ENCODE assay signal across 18 cellular contexts in genomic region chr16:47611042-47611441, GRCh38.
DNase-seq lines count a peak whose midpoint lies in the region; ATAC-seq and TF ChIP-seq lines count a peak whose summit lies in the region.
"Had no signal": no experiment of that assay in that cellular context is flagged by ENCODE, and none has a peak within 500 bp of the region (broad histone marks: within the 10 kb centered on the region; RNA-seq: fewer than 3 reads in every experiment).

No MANE protein-coding gene starts in this region.

- intact Hi-C loops in natural killer cell (cut with micrococcal nuclease), result no loop called here

- H3K4me1 Mint-ChIP-seq in natural killer cell, result peaks cover 35 to 42% of the 10 kb centered on the region in 2 donors
- peaks cover 13 to 38% of the 10 kb centered on the region in 2 donors for H3K4me1 Mint-ChIP-seq in natural killer cell treated with Interleukin-12 subunit alpha and Interleukin-12 subunit beta and Interleukin-15 and Interleukin-18, amount 100 ng/mL, for 72 hours (ENCODE audit: low read depth in 2 of 2)
- H3K4me1 Mint-ChIP-seq in central memory CD8-positive, alpha-beta T cell, result peaks cover 18% of the 10 kb centered on the region

- H3K36me3 ChIP-seq in neutrophil, result no peaks in the 10 kb centered on the region
- H3K36me3 ChIP-seq in upper lobe of left lung, result peaks cover 0 to 15% (median 8%) of the 10 kb centered on the region in 4 donors
- H3K36me3 ChIP-seq: BE2C had no signal

- no peaks in the 10 kb centered on the region for H3K9me3 Mint-ChIP-seq in natural killer cell
- peaks cover 3% of the 10 kb centered on the region for H3K9me3 Mint-ChIP-seq in natural killer cell treated with Interleukin-12 subunit alpha and Interleukin-12 subunit beta and Interleukin-15 and Interleukin-18, amount 100 ng/mL, for 72 hours
- H3K9me3 Mint-ChIP-seq in central memory CD8-positive, alpha-beta T cell, result no peaks in the 10 kb centered on the region
- H3K9me3 Mint-ChIP-seq: HFFc6 had no signal

- no peak for DNase-seq in natural killer cell
- DNase-seq in natural killer cell treated with Interleukin-12 subunit alpha and Interleukin-12 subunit beta and Interleukin-15 and Interleukin-18, amount 100 ng/mL, for 72 hours (ENCODE audit: low spot score), result no peak
- DNase-seq in central memory CD8-positive, alpha-beta T cell (ENCODE audit: low spot score in 2 of 2), result no peak
- no peak for DNase-seq in upper lobe of left lung
- DNase-seq in NK-92 (lab: John Stamatoyannopoulos, UW; ENCODE audit: unreplicated experiment), result no peak
- no peak for DNase-seq in HT-29 (ENCODE audit: low spot score)
- DNase-seq: BE2C; CD8-positive, alpha-beta T cell; COR-L47; DMS153; DND-41; GDM1; HFFc6 had no signal

- H3K27me3 ChIP-seq in neutrophil (no peaks in the 10 kb centered on the region), upper lobe of left lung (no peaks in the 10 kb centered on the region)
- H3K27me3 ChIP-seq: BE2C had no signal

- no peak for TF ChIP-seq EP300 in upper lobe of left lung (IDR thresholded peaks at IDR 0.05)

- no peak for TF ChIP-seq POLR2A in upper lobe of left lung (IDR thresholded peaks at IDR 0.05)

- 76 to 97% methylated on average over 2 of the region's 2 CpGs for WGBS in upper lobe of left lung, 2 donors

- peaks cover 11% of the 10 kb centered on the region for H3K36me3 Mint-ChIP-seq in natural killer cell
- H3K36me3 Mint-ChIP-seq in natural killer cell treated with Interleukin-12 subunit alpha and Interleukin-12 subunit beta and Interleukin-15 and Interleukin-18, amount 100 ng/mL, for 72 hours, result peaks cover 26% of the 10 kb centered on the region
- peaks cover 3% of the 10 kb centered on the region for H3K36me3 Mint-ChIP-seq in central memory CD8-positive, alpha-beta T cell (ENCODE audit: insufficient read depth)

- H3K4me3 Mint-ChIP-seq in natural killer cell, result peak overlapping the region; percentile 18
- no peak overlapping the region for H3K4me3 Mint-ChIP-seq in natural killer cell treated with Interleukin-12 subunit alpha and Interleukin-12 subunit beta and Interleukin-15 and Interleukin-18, amount 100 ng/mL, for 72 hours
- no peak overlapping the region for H3K4me3 Mint-ChIP-seq in central memory CD8-positive, alpha-beta T cell
- H3K4me3 Mint-ChIP-seq: CD8-positive, alpha-beta T cell; HFFc6 had no signal

- H3K4me3 ChIP-seq in neutrophil (ENCODE audit: low read depth in 1 of 2, low read length in 1 of 2), result no peak overlapping the region
- no peak overlapping the region for H3K4me3 ChIP-seq in upper lobe of left lung
- H3K4me3 ChIP-seq: A549, HAP-1 had no signal

- TF ChIP-seq CTCF in natural killer cell (IDR thresholded peaks at IDR 0.05) (no peak), neutrophil (IDR thresholded peaks at IDR 0.05) (no peak), upper lobe of left lung (IDR thresholded peaks at IDR 0.05) (no peak)

- H3K27ac Mint-ChIP-seq in natural killer cell, result peak overlapping the region; percentile 3 to 21
- no peak overlapping the region for H3K27ac Mint-ChIP-seq in natural killer cell treated with Interleukin-12 subunit alpha and Interleukin-12 subunit beta and Interleukin-15 and Interleukin-18, amount 100 ng/mL, for 72 hours
- peak overlapping the region; percentile 14 for H3K27ac Mint-ChIP-seq in central memory CD8-positive, alpha-beta T cell (ENCODE audit: low read depth)
- H3K27ac Mint-ChIP-seq: CD8-positive, alpha-beta T cell; HFFc6 had no signal

- no peaks in the 10 kb centered on the region for H3K27me3 Mint-ChIP-seq in natural killer cell (ENCODE audit: low read depth in 2 of 2)
- H3K27me3 Mint-ChIP-seq in natural killer cell treated with Interleukin-12 subunit alpha and Interleukin-12 subunit beta and Interleukin-15 and Interleukin-18, amount 100 ng/mL, for 72 hours, result no peaks in the 10 kb centered on the region
- H3K27me3 Mint-ChIP-seq in central memory CD8-positive, alpha-beta T cell, result no peaks in the 10 kb centered on the region

- H3K27ac ChIP-seq in neutrophil, result peak overlapping the region; percentile 73
- no peak overlapping the region for H3K27ac ChIP-seq in upper lobe of left lung
- H3K27ac ChIP-seq: A549, C4-2B had no signal

- H3K4me1 ChIP-seq in neutrophil (ENCODE audit: control insufficient read depth in 1 of 2, insufficient read depth in 1 of 2, low read depth in 1 of 2, low read length in 1 of 2) (peaks cover 56 to 59% of the 10 kb centered on the region in 2 experiments), upper lobe of left lung (no peaks in the 10 kb centered on the region)
- H3K4me1 ChIP-seq: A549, BE2C, HAP-1 had no signal

- no peaks in the 10 kb centered on the region for H3K9me3 ChIP-seq in neutrophil
- no peaks in the 10 kb centered on the region for H3K9me3 ChIP-seq in upper lobe of left lung
- H3K9me3 ChIP-seq: A549, BE2C, HAP-1 had no signal

- no peak for ATAC-seq in natural killer cell
- no peak for ATAC-seq in natural killer cell treated with Interleukin-12 subunit alpha and Interleukin-12 subunit beta and Interleukin-15 and Interleukin-18, amount 100 ng/mL, for 72 hours
- no peak for ATAC-seq in central memory CD8-positive, alpha-beta T cell (replicated peaks; ENCODE audit: extremely low read depth, poor library complexity, severe bottlenecking)
- no peak for ATAC-seq in upper lobe of left lung (ENCODE audit: low FRiP score in 2 of 2)
- ATAC-seq: A549; CD8-positive, alpha-beta T cell; HepG2 had no signal

Comparison
In these comparisons a context has a peak if more than half of its experiments do, and no peak if none do; other contexts are left out.
1. H3K27ac Mint-ChIP-seq: peak in natural killer cell (2 of 2) and central memory CD8-positive, alpha-beta T cell (single experiment); none in natural killer cell treated with Interleukin-12 subunit alpha and Interleukin-12 subunit beta and Interleukin-15 and Interleukin-18, amount 100 ng/mL, for 72 hours (0 of 2).